ENCODE assay signal across 8 cellular contexts in genomic region chr19:54162241-54162805, GRCh38. TPM values are rescaled to one million over a fixed set of nuclear protein-coding genes. Genes with fewer than 3 reads are reported as not detected.
DNase-seq lines count a peak whose midpoint lies in the region; ATAC-seq, FAIRE-seq and TF ChIP-seq lines count a peak whose summit lies in the region.

No MANE protein-coding gene starts in this region.

- H3K4me1 ChIP-seq in mammary epithelial cell (ENCODE audit: insufficient read depth, low read length) = peaks cover 19% of the 10 kb centered on the region
- peaks cover 24% of the 10 kb centered on the region for H3K4me1 ChIP-seq in keratinocyte (ENCODE audit: control insufficient read depth, extremely low read depth, insufficient read depth, low read length)

- H3K27ac ChIP-seq in mammary epithelial cell (ENCODE audit: insufficient read depth, low read depth, low read length) = no peak overlapping the region
- no peak overlapping the region for H3K27ac ChIP-seq in keratinocyte (ENCODE audit: control insufficient read depth, insufficient read depth, low read length)
- H3K27ac ChIP-seq in WERI-Rb-1 = no peak overlapping the region

- DNase-seq in D341Med (ENCODE audit: low spot score) (peak; percentile 86), NCI-H1048 (lab: John Stamatoyannopoulos, UW) (peak; percentile 43), WTC11 (ENCODE audit: low spot score) (peak; percentile 87), mammary epithelial cell (peak; percentile 42), keratinocyte (ENCODE audit: low read depth, low spot score) (no peak), WERI-Rb-1 (no peak), MG63 (no peak)
- peak; percentile 59 to 76 (median 68) for DNase-seq in stimulated activated CD4-positive, alpha-beta T cell treated with anti-CD3 and anti-CD28 coated beads, Interleukin-1b, Interleukin-23, amount 100 ng/mL, for 24 hours (ENCODE audit: low read depth in 4 of 4, low spot score in 1 of 4)

- H3K9me3 ChIP-seq in mammary epithelial cell (replicated peaks; ENCODE audit: insufficient read depth, low read length) (peaks cover 9% of the 10 kb centered on the region), keratinocyte (ENCODE audit: control insufficient read depth, low read depth, low read length) (no peaks in the 10 kb centered on the region), WERI-Rb-1 (ENCODE audit: severe bottlenecking) (no peaks in the 10 kb centered on the region), MG63 (peaks cover 5% of the 10 kb centered on the region; the same call in 1 of the 2 replicates)

- no peaks in the 10 kb centered on the region for H3K36me3 ChIP-seq in mammary epithelial cell (ENCODE audit: insufficient read depth, low read length)
- peaks cover 1 to 7% of the 10 kb centered on the region in 2 experiments for H3K36me3 ChIP-seq in keratinocyte (ENCODE audit: control insufficient read depth in 2 of 2, extremely low read depth in 1 of 2, insufficient read depth in 2 of 2, low read length in 2 of 2)
- H3K36me3 ChIP-seq in WERI-Rb-1 = peaks cover 10% of the 10 kb centered on the region
- H3K36me3 ChIP-seq in MG63 = peaks cover 17% of the 10 kb centered on the region

- FAIRE-seq in keratinocyte (lab: Jason Lieb, UNC) = no peak

- peak overlapping the region in 1 of 3 experiments; percentile 29 for H3K4me3 ChIP-seq in mammary epithelial cell (replicated peaks in 1 of 3; ENCODE audit: insufficient read depth in 1 of 3, low read depth in 2 of 3, low read length in 3 of 3)
- H3K4me3 ChIP-seq in keratinocyte (ENCODE audit: control insufficient read depth in 2 of 3, extremely low read depth in 1 of 3, insufficient read depth in 2 of 3, low read depth in 1 of 3, low read length in 3 of 3) = peak overlapping the region; percentile 38 to 50 (median 39)
- no peak overlapping the region for H3K4me3 ChIP-seq in WERI-Rb-1 (ENCODE audit: low read depth, low read length)
- H3K4me3 ChIP-seq in MG63 = no peak overlapping the region

- H3K79me2 ChIP-seq in mammary epithelial cell (ENCODE audit: insufficient read depth, low read length) = peaks cover 19% of the 10 kb centered on the region
- peaks cover 7% of the 10 kb centered on the region for H3K79me2 ChIP-seq in keratinocyte (ENCODE audit: control insufficient read depth, insufficient read depth, low read length)

- no peak for TF ChIP-seq CTCF in WTC11 (IDR thresholded peaks at IDR 0.05)
- TF ChIP-seq CTCF in mammary epithelial cell (conservative IDR thresholded peaks at IDR 0.05 in 1 of 2, IDR thresholded peaks at IDR 0.05 in 1 of 2; ENCODE audit: extremely low read depth in 1 of 2, insufficient read depth in 1 of 2, low read depth in 1 of 2, low read length in 2 of 2) = no peak
- no peak for TF ChIP-seq CTCF in keratinocyte (optimal IDR thresholded peaks at IDR 0.05 in 1 of 3, IDR thresholded peaks at IDR 0.05 in 1 of 3, conservative IDR thresholded peaks at IDR 0.05 in 1 of 3; ENCODE audit: extremely low read depth in 1 of 3, insufficient read depth in 2 of 3, low read length in 3 of 3)
- TF ChIP-seq CTCF in WERI-Rb-1 (IDR thresholded peaks at IDR 0.05; ENCODE audit: low read depth, low read length) = no peak

- H3K36me3 Mint-ChIP-seq in WTC11 = 0 out of 2 replicates have a peak, but pooled peaks cover 2% of the 10 kb centered on the region

- POLR2A ChIA-PET in WTC11 (lab: Charles Lee) = no interaction called here

- no peaks in the 10 kb centered on the region for H3K9me1 ChIP-seq in keratinocyte (ENCODE audit: control insufficient read depth, extremely low read depth, insufficient read depth, low read length)

- no peak overlapping the region for H3K4me2 ChIP-seq in mammary epithelial cell (ENCODE audit: insufficient read depth, low read depth, low read length)
- H3K4me2 ChIP-seq in keratinocyte (ENCODE audit: control insufficient read depth, extremely low read depth, insufficient read depth, low read depth, low read length) = peak overlapping the region; percentile 18

- intact Hi-C loops in mammary epithelial cell (cut with micrococcal nuclease) = no loop called here

- H2AFZ ChIP-seq in mammary epithelial cell (ENCODE audit: low read depth, low read length) (no peak overlapping the region), keratinocyte (ENCODE audit: control insufficient read depth, low read length) (no peak overlapping the region)

- dilution Hi-C loops in mammary epithelial cell (cut with HindIII; ENCODE audit: low sequenced_read_pairs) (no loop called here), keratinocyte (cut with MboI; ENCODE audit: extremely low pct_ligation_motif_present, low sequenced_read_pairs) (no loop called here)

- WGBS in mammary epithelial cell (ENCODE audit: low coverage, missing lambda C conversion rate) = 7% methylated on average over 6 of the region's 35 CpGs

- H3K4me1 Mint-ChIP-seq in WTC11 = peaks cover 36% of the 10 kb centered on the region

- no TSS peak for BruUV-seq in mammary epithelial cell (replicated peaks; lab: Mats Ljungman, UMichigan)

- H3K4me3 Mint-ChIP-seq in WTC11 = peak overlapping the region; percentile 100

- peaks cover 43% of the 10 kb centered on the region for H3K27me3 Mint-ChIP-seq in WTC11 (ENCODE audit: low read depth)

- ATAC-seq in WTC11 = peak; percentile 13

- H3K9ac ChIP-seq in mammary epithelial cell (ENCODE audit: insufficient read depth, low read length) (no peak overlapping the region), keratinocyte (ENCODE audit: control insufficient read depth, extremely low read depth, insufficient read depth, low read length) (no peak overlapping the region)

- H4K20me1 ChIP-seq in mammary epithelial cell (ENCODE audit: insufficient read depth, low read length) = no peaks in the 10 kb centered on the region
- H4K20me1 ChIP-seq in keratinocyte (ENCODE audit: control insufficient read depth, extremely low read depth, insufficient read depth, low read length) = no peaks in the 10 kb centered on the region

- H3K9me3 Mint-ChIP-seq in WTC11 = no peaks in the 10 kb centered on the region

- H3K27me3 ChIP-seq in mammary epithelial cell (ENCODE audit: insufficient read depth, low read length) = no peaks in the 10 kb centered on the region
- H3K27me3 ChIP-seq in keratinocyte (ENCODE audit: control insufficient read depth, extremely low read depth, insufficient read depth, low read length) = no peaks in the 10 kb centered on the region
- H3K27me3 ChIP-seq in WERI-Rb-1 (ENCODE audit: insufficient read depth, low read depth, severe bottlenecking) = no peaks in the 10 kb centered on the region
- H3K27me3 ChIP-seq in MG63 = peaks cover 5% of the 10 kb centered on the region

- peak overlapping the region; percentile 95 for H3K27ac Mint-ChIP-seq in WTC11

- in situ Hi-C loops in mammary epithelial cell (cut with MboI; ENCODE audit: low sequenced_read_pairs in 2 of 2) = no loop called here

- CTCF ChIA-PET in WTC11 (lab: Charles Lee) = interaction anchor here (0.6 kb wide), 1 partner anchor 11 kb away, joined by 3 read pairs; the partner anchor contains the start of gene TMC4
- CTCF ChIA-PET in mammary epithelial cell (lab: Charles Lee; ENCODE audit: low non-redundant PET) = no interaction called here

RNA-seq across cellular contexts. Expression of gene LENG1, which starts 2.8 kb away (rescaled TPM):
- total RNA-seq in WTC11 (2021) (4.6 to 5.4 TPM (median 4.9 TPM) in 3 replicates), mammary epithelial cell (1 to 10 TPM; 2.3 to 5.9 TPM)
- polyA plus RNA-seq in mammary epithelial cell (3.4 TPM), keratinocyte (2.0 to 4.0 TPM (median 3.4 TPM) in 3 replicates)
- polyA minus RNA-seq in mammary epithelial cell (0.93 TPM), keratinocyte (0.16 TPM in 1 of 3 replicates, not detected in the others)
- polyA plus RNA-seq in keratinocyte (2011; ENCODE audit: low read depth) = 5.4 TPM
- polyA plus RNA-seq in keratinocyte (2011; cell fraction: cytosol; rRNA removed) = 1.5 and 3.5 TPM in 2 replicates
- 2.4 and 2.6 TPM in 2 replicates for polyA plus RNA-seq in keratinocyte (2011; cell fraction: nucleus; rRNA removed)
- polyA plus RNA-seq in keratinocyte (2012; ENCODE audit: low replicate concordance) = 4.3 and 7.3 TPM in 2 replicates
- 1.3 TPM for polyA minus RNA-seq in keratinocyte (2011; cell fraction: cytosol; rRNA and poly(A)+ RNA removed)
- 0.32 and 0.62 TPM in 2 replicates for polyA minus RNA-seq in keratinocyte (2011; cell fraction: nucleus; rRNA and poly(A)+ RNA removed)
- 11.1 and 18.2 TPM in 2 replicates for total RNA-seq in MG63 (2014; rRNA removed; shearing (Covaris generic); ENCODE audit: low replicate concordance)

RNA-seq across cellular contexts. Expression of gene TMC4, which starts 10.6 kb away (rescaled TPM):
- total RNA-seq in WTC11 (2021) (9.3 to 14.7 TPM (median 13.8 TPM) in 3 replicates), mammary epithelial cell (10 to 100 TPM; 21.0 to 41.0 TPM)
- polyA plus RNA-seq in mammary epithelial cell (5.3 TPM), keratinocyte (1.5 to 2.2 TPM (median 1.8 TPM) in 3 replicates)
- polyA minus RNA-seq in mammary epithelial cell (2.2 TPM), keratinocyte (1.7 to 3.1 TPM (median 2.9 TPM) in 3 replicates)
- polyA plus RNA-seq in keratinocyte (2011; ENCODE audit: low read depth) = 2.8 TPM
- 1.0 and 2.2 TPM in 2 replicates for polyA plus RNA-seq in keratinocyte (2011; cell fraction: cytosol; rRNA removed)
- 10.2 and 10.8 TPM in 2 replicates for polyA plus RNA-seq in keratinocyte (2011; cell fraction: nucleus; rRNA removed)
- 4.5 and 6.4 TPM in 2 replicates for polyA plus RNA-seq in keratinocyte (2012; ENCODE audit: low replicate concordance)
- 2.3 TPM for polyA minus RNA-seq in keratinocyte (2011; cell fraction: cytosol; rRNA and poly(A)+ RNA removed)
- polyA minus RNA-seq in keratinocyte (2011; cell fraction: nucleus; rRNA and poly(A)+ RNA removed) = 2.1 and 2.6 TPM in 2 replicates
- not detected in 2 replicates for total RNA-seq in MG63 (2014; rRNA removed; shearing (Covaris generic); ENCODE audit: low replicate concordance)

RNA-seq across cellular contexts. Expression of gene CNOT3, which starts 24.8 kb away (rescaled TPM):
- 90.7 to 96.8 TPM (median 93.3 TPM) in 3 replicates for total RNA-seq in WTC11 (2021)
- 10 to 100 TPM in 1 of 2 donors, 1 to 10 TPM in 1; 4.3 to 54.1 TPM for total RNA-seq in mammary epithelial cell
- polyA plus RNA-seq in mammary epithelial cell = 10.5 TPM
- polyA minus RNA-seq in mammary epithelial cell = 33.2 TPM
- polyA plus RNA-seq in keratinocyte = 4.1 to 15.0 TPM (median 8.6 TPM) in 3 replicates
- 84.3 TPM for polyA plus RNA-seq in keratinocyte (2011; ENCODE audit: low read depth)
- polyA plus RNA-seq in keratinocyte (2011; cell fraction: cytosol; rRNA removed) = 12.8 and 19.4 TPM in 2 replicates
- polyA plus RNA-seq in keratinocyte (2011; cell fraction: nucleus; rRNA removed) = 27.2 and 33.7 TPM in 2 replicates
- 23.1 and 33.5 TPM in 2 replicates for polyA plus RNA-seq in keratinocyte (2012; ENCODE audit: low replicate concordance)
- 5.5 to 53.4 TPM (median 19.0 TPM) in 3 replicates for polyA minus RNA-seq in keratinocyte
- polyA minus RNA-seq in keratinocyte (2011; cell fraction: cytosol; rRNA and poly(A)+ RNA removed) = 13.8 TPM
- 7.7 and 12.1 TPM in 2 replicates for polyA minus RNA-seq in keratinocyte (2011; cell fraction: nucleus; rRNA and poly(A)+ RNA removed)
- total RNA-seq in MG63 (2014; rRNA removed; shearing (Covaris generic); ENCODE audit: low replicate concordance) = 9.0 and 38.0 TPM in 2 replicates

RNA-seq across cellular contexts. Expression of gene MBOAT7, which starts 27.1 kb away (rescaled TPM):
- total RNA-seq in WTC11 (2021) (109 to 126 TPM (median 113 TPM) in 3 replicates), mammary epithelial cell (100 to 1,000 TPM in 1 of 2 donors, 10 to 100 TPM in 1; 43.5 to 140 TPM)
- polyA plus RNA-seq in mammary epithelial cell (70.4 TPM), keratinocyte (41.3 to 70.2 TPM (median 62.7 TPM) in 3 replicates)
- polyA minus RNA-seq in mammary epithelial cell (70.9 TPM), keratinocyte (41.1 to 132 TPM (median 55.3 TPM) in 3 replicates)
- polyA plus RNA-seq in keratinocyte (2011; ENCODE audit: low read depth) = 6.9 TPM
- 40.0 and 79.8 TPM in 2 replicates for polyA plus RNA-seq in keratinocyte (2011; cell fraction: cytosol; rRNA removed)
- 146 and 213 TPM in 2 replicates for polyA plus RNA-seq in keratinocyte (2011; cell fraction: nucleus; rRNA removed)
- 54.1 and 120 TPM in 2 replicates for polyA plus RNA-seq in keratinocyte (2012; ENCODE audit: low replicate concordance)
- polyA minus RNA-seq in keratinocyte (2011; cell fraction: cytosol; rRNA and poly(A)+ RNA removed) = 195 TPM
- polyA minus RNA-seq in keratinocyte (2011; cell fraction: nucleus; rRNA and poly(A)+ RNA removed) = 158 and 173 TPM in 2 replicates
- total RNA-seq in MG63 (2014; rRNA removed; shearing (Covaris generic); ENCODE audit: low replicate concordance) = 15.7 and 43.2 TPM in 2 replicates

RNA-seq across cellular contexts. Expression of gene TSEN34, which starts 28.8 kb away (rescaled TPM):
- total RNA-seq in WTC11 (2021) (32.0 to 34.3 TPM (median 32.5 TPM) in 3 replicates), mammary epithelial cell (10 to 100 TPM; 65.3 to 94.0 TPM)
- polyA plus RNA-seq in mammary epithelial cell (82.0 TPM), keratinocyte (36.5 to 49.7 TPM (median 40.5 TPM) in 3 replicates)
- polyA minus RNA-seq in mammary epithelial cell (26.7 TPM), keratinocyte (22.7 to 39.1 TPM (median 33.0 TPM) in 3 replicates)
- 8.1 TPM for polyA plus RNA-seq in keratinocyte (2011; ENCODE audit: low read depth)
- 30.5 and 56.0 TPM in 2 replicates for polyA plus RNA-seq in keratinocyte (2011; cell fraction: cytosol; rRNA removed)
- polyA plus RNA-seq in keratinocyte (2011; cell fraction: nucleus; rRNA removed) = 22.0 and 30.1 TPM in 2 replicates
- 22.8 and 48.0 TPM in 2 replicates for polyA plus RNA-seq in keratinocyte (2012; ENCODE audit: low replicate concordance)
- 60.6 TPM for polyA minus RNA-seq in keratinocyte (2011; cell fraction: cytosol; rRNA and poly(A)+ RNA removed)
- 11.6 and 14.2 TPM in 2 replicates for polyA minus RNA-seq in keratinocyte (2011; cell fraction: nucleus; rRNA and poly(A)+ RNA removed)
- 68.7 and 103 TPM in 2 replicates for total RNA-seq in MG63 (2014; rRNA removed; shearing (Covaris generic); ENCODE audit: low replicate concordance)

Comparison
In these comparisons a context has a peak if more than half of its experiments do, and no peak if none do; other contexts are left out.
1. DNase-seq: peak in D341Med (single experiment), NCI-H1048 (single experiment), WTC11 (single experiment), mammary epithelial cell (single experiment) and stimulated activated CD4-positive, alpha-beta T cell treated with anti-CD3 and anti-CD28 coated beads, Interleukin-1b, Interleukin-23, amount 100 ng/mL, for 24 hours (4 of 4); none in keratinocyte (single experiment), WERI-Rb-1 (single experiment) and MG63 (single experiment).
2. H3K4me3 ChIP-seq: peak in keratinocyte (3 of 3); none in WERI-Rb-1 (single experiment) and MG63 (single experiment).